Comparison of ENCODE assay signal across 15 cellular contexts in genomic region chr6:109239192-109239917, GRCh38.
DNase-seq lines count a peak whose midpoint lies in the region; ATAC-seq lines count a peak whose summit lies in the region.
"Had no signal": no experiment of that assay in that cellular context is flagged by ENCODE, and none has a peak within 500 bp of the region (broad histone marks: within the 10 kb centered on the region; RNA-seq: fewer than 3 reads in every experiment).

No MANE protein-coding gene starts in this region.

- ATAC-seq in HG03196 (IDR thresholded peaks at IDR 0.05; ENCODE audit: unreplicated experiment) (no peak), GM18517 (IDR thresholded peaks at IDR 0.05; ENCODE audit: unreplicated experiment) (no peak)

- no peaks in the 10 kb centered on the region for H3K27me3 ChIP-seq in skeletal muscle satellite cell (ENCODE audit: control insufficient read depth, insufficient read depth, low read length)

- H3K9ac ChIP-seq in skeletal muscle satellite cell (ENCODE audit: low read depth, low read length) = peak overlapping the region; percentile 44

- no peaks in the 10 kb centered on the region for H3K9me3 ChIP-seq in skeletal muscle satellite cell (replicated peaks; ENCODE audit: low read length)

- H3K4me3 ChIP-seq in skeletal muscle satellite cell (ENCODE audit: low read length) = no peak overlapping the region

- no peaks in the 10 kb centered on the region for H3K36me3 ChIP-seq in skeletal muscle satellite cell (ENCODE audit: insufficient read depth, low read length)

- DNase-seq in GF-D8 (lab: John Stamatoyannopoulos, UW) (peak; percentile 31), SKM-1 treated with dmso at 0.1 percent for 144 hours (lab: John Stamatoyannopoulos, UW; ENCODE audit: unreplicated experiment) (peak; percentile 55), inferior parietal cortex (ENCODE audit: extremely low spot score) (peak; percentile 20)
- no peak for DNase-seq in activated T-cell treated with anti-CD3 and anti-CD28 coated beads, Interleukin-2, amount 50 U/mL, for 48 hours
- DNase-seq in activated CD4-positive, alpha-beta T cell treated with anti-CD3 and anti-CD28 coated beads for 4 hours = no peak
- DNase-seq: activated CD4-positive, alpha-beta T cell treated with anti-CD3 and anti-CD28 coated beads for 1 hour; CD4-positive, CD25-positive, alpha-beta regulatory T cell; effector CD4-positive, alpha-beta T cell; MM.1S; NCI-H510A treated with DMSO at 0.1 percent for 48 hours; SIG-M5; stimulated activated naive CD4-positive, alpha-beta T cell had no signal

- H3K4me1 ChIP-seq in skeletal muscle satellite cell (ENCODE audit: control insufficient read depth, insufficient read depth, low read length) = peaks cover 63% of the 10 kb centered on the region

- H3K4me2 ChIP-seq in skeletal muscle satellite cell (ENCODE audit: low read length) = peak overlapping the region; percentile 47

Comparison
In these comparisons a context has a peak if more than half of its experiments do, and no peak if none do; other contexts are left out.
1. DNase-seq: peak in GF-D8 (single experiment), SKM-1 treated with dmso at 0.1 percent for 144 hours (single experiment) and inferior parietal cortex (single experiment); none in activated T-cell treated with anti-CD3 and anti-CD28 coated beads, Interleukin-2, amount 50 U/mL, for 48 hours (0 of 2) and activated CD4-positive, alpha-beta T cell treated with anti-CD3 and anti-CD28 coated beads for 4 hours (0 of 2).